In genomic region chr19:16714702-16715294, GRCh38 we compare ENCODE assay signal across 8 cellular contexts. TPM values are rescaled to one million over a fixed set of nuclear protein-coding genes. Genes with fewer than 3 reads are reported as not detected.
DNase-seq lines count a peak whose midpoint lies in the region; ATAC-seq and TF ChIP-seq lines count a peak whose summit lies in the region.

No MANE protein-coding gene starts in this region.

- no peak for ATAC-seq in HG03354 (IDR thresholded peaks at IDR 0.05; ENCODE audit: poor library complexity, severe bottlenecking, unreplicated experiment)

- H3K4me1 ChIP-seq in transverse colon = peaks cover 0 to 14% (median 9%) of the 10 kb centered on the region in 4 donors

- intact Hi-C loops in transverse colon (cut with DNase I; ENCODE audit: low total_unique reads) = loop anchor here (5.0 kb wide), 1 partner anchor 443 kb away; no protein-coding TSS in a partner anchor

- H3K9me3 ChIP-seq in transverse colon = no peaks in the 10 kb centered on the region

- no peaks in the 10 kb centered on the region for H3K36me3 ChIP-seq in transverse colon

- in situ Hi-C loops in GM13976 (cut with MboI; ENCODE audit: low sequenced_read_pairs, unreplicated experiment) (no loop called here), transverse colon (cut with MboI; ENCODE audit: low pct_ligation_motif_present in 1 of 4, low pct_unique_long_range_greater_than_20kb in 1 of 4, low sequenced_read_pairs in 3 of 4) (no loop called here)

- 13 to 19% methylated on average over 14 of the region's 14 CpGs for WGBS in transverse colon (ENCODE audit: low coverage in 1 of 2), 2 donors

- TF ChIP-seq EP300 in transverse colon (IDR thresholded peaks at IDR 0.05; ENCODE audit: low read depth) = no peak

- no peak for TF ChIP-seq POLR2A in erythroblast (IDR thresholded peaks at IDR 0.05; ENCODE audit: low read length)
- TF ChIP-seq POLR2A in transverse colon (IDR thresholded peaks at IDR 0.05) = no peak

- no peak overlapping the region for H3K4me3 ChIP-seq in transverse colon

- peak; percentile 65 for DNase-seq in AG08396 (ENCODE audit: low spot score)
- peak; percentile 73 for DNase-seq in GM13976 (ENCODE audit: low spot score)
- DNase-seq in NCI-H748 (lab: John Stamatoyannopoulos, UW; ENCODE audit: unreplicated experiment) = peak; percentile 54
- peak; percentile 67 for DNase-seq in activated CD8-positive, alpha-beta memory T cell treated with anti-CD3 and anti-CD28 coated beads for 24 hours
- DNase-seq in erythroblast (lab: John Stamatoyannopoulos, UW) = peak; percentile 62 to 80
- peak; percentile 72 for DNase-seq in transverse colon

- H3K27me3 ChIP-seq in transverse colon = no peaks in the 10 kb centered on the region

- no peak overlapping the region for H3K27ac Mint-ChIP-seq in nephron

- peaks cover 4% of the 10 kb centered on the region for H3K27me3 Mint-ChIP-seq in nephron (ENCODE audit: low read depth)

- H3K4me3 Mint-ChIP-seq in nephron = no peak overlapping the region

- no peaks in the 10 kb centered on the region for H3K4me1 Mint-ChIP-seq in nephron

- H3K36me3 Mint-ChIP-seq in nephron (ENCODE audit: low read depth) = no peaks in the 10 kb centered on the region

- TF ChIP-seq CTCF in GM13976 (IDR thresholded peaks at IDR 0.05; ENCODE audit: borderline replicate concordance, control extremely low read depth, extremely low read depth, insufficient read depth, missing control alignments) = peak; percentile 93
- TF ChIP-seq CTCF in nephron (IDR thresholded peaks at IDR 0.05; ENCODE audit: unreplicated experiment in 3 of 3) = peak; percentile 69 to 84 (median 81)
- peak; percentile 79 to 89 (median 85) for TF ChIP-seq CTCF in transverse colon (IDR thresholded peaks at IDR 0.05)

- H3K27ac ChIP-seq in transverse colon = no peak overlapping the region

- no peaks in the 10 kb centered on the region for H3K9me3 Mint-ChIP-seq in nephron

RNA-seq across cellular contexts. Expression of gene NWD1, which starts 4.8 kb away (rescaled TPM):
- total RNA-seq in transverse colon = under 1 TPM; under 0.01 to 0.64 (median 0.34) TPM

RNA-seq across cellular contexts. Expression of gene TMEM38A, which starts 53.9 kb away (rescaled TPM):
- total RNA-seq in transverse colon = 1 to 10 TPM in 3 of 4 donors, under 1 TPM in 1; 0.40 to 9.7 (median 5.1) TPM

RNA-seq across cellular contexts. Expression of gene SMIM7, which starts 54.9 kb away (rescaled TPM):
- total RNA-seq in transverse colon = 1,000 to 10,000 TPM in 1 of 4 donors, 100 to 1,000 TPM in 1, 10 to 100 TPM in 2; 28.8 to 1,114 (median 108) TPM
